In the genomic region with DNA sequence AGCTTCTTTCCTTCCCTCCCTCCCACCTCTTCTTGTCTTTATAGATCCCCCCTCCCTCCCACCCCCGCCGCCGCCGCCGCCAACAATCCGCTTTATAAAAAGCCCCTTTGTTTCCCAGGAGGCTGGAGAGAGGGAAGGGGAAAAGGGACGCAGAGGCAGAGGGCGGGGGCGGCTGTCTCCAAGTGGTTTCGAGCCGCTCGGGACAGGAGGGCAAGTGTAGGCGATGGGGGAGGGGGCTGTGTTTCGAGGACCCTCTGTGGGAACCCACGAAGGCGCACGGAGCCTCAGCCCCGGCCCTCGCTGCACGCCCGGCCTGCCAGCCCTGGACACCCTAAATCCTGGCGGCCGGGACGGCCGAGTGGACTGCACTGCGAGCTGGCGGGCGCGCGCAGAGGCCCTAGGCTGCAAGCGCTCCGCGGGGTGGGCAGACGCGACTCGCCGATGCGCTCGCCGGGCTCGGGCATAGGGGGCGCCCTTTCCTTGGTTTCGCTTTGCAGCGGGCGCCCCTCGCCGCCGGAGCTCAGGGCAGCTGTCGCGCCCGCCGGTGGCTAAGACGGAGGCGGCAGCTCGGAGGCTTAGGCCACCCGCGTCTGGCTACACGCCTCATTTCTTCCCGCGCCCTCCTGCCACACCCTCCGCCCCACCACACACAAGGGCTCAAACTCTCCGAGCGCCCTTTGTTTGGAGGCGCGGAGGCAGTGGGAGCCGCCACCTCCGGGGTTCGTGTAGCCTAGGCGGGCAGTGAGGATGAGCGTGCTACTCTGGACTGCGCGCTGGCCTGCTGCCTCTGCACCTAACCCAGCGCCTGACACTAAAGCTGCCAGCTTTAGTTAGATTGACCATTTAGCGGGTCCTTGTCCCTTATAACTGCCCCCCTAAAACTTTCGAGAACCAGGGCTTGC, we compare ENCODE assay signal across 1 cellular context.
TF ChIP-seq lines count a peak whose summit lies in the region.

No MANE protein-coding gene starts in this region.

TF ChIP-seq in HEK293, 187 proteins besides CTCF, POLR2A, EP300 and RAD21 (continued from another document and continues in another):
- peak; percentile 69 for TF ChIP-seq ZBTB10 (tag by site-specific recombination; IDR thresholded peaks at IDR 0.05)
- peak; percentile 61; the same call in 1 of the 2 replicates for TF ChIP-seq INSM2 (tag by site-specific recombination; IDR thresholded peaks at IDR 0.05)
- TF ChIP-seq KLF10 (tag by site-specific recombination; IDR thresholded peaks at IDR 0.05): peak; percentile 70; the same call in 1 of the 2 replicates
- peak; percentile 74 for TF ChIP-seq ZBTB7A (tag by site-specific recombination; IDR thresholded peaks at IDR 0.05; ENCODE audit: low read depth)
- TF ChIP-seq ZSCAN30 (tag by site-specific recombination; IDR thresholded peaks at IDR 0.05): peak; percentile 66; the same call in 1 of the 2 replicates
- peak; percentile 37; the same call in 1 of the 2 replicates for TF ChIP-seq ZNF391 (tag by site-specific recombination; IDR thresholded peaks at IDR 0.05; ENCODE audit: borderline replicate concordance, low read depth)
- TF ChIP-seq KLF16 (tag by site-specific recombination; IDR thresholded peaks at IDR 0.05): peak; percentile 47; the same call in 1 of the 2 replicates
- peak; percentile 22; the same call in 1 of the 2 replicates for TF ChIP-seq SP3 (tag by site-specific recombination; IDR thresholded peaks at IDR 0.05)
- 0 out of 2 replicates have a peak, but pooled peaks have one; percentile 44 for TF ChIP-seq SP7 (tag by site-specific recombination; IDR thresholded peaks at IDR 0.05)
- 0 out of 2 replicates have a peak, but pooled peaks have one; percentile 16 for TF ChIP-seq ZBTB11 (tag by site-specific recombination; conservative IDR thresholded peaks at IDR 0.05; ENCODE audit: low read depth)
- TF ChIP-seq TRIM28 (IDR thresholded peaks at IDR 0.05; ENCODE audit: borderline replicate concordance, low read length): no peak
- peak; percentile 76 for TF ChIP-seq EGR2 (tag by site-specific recombination; IDR thresholded peaks at IDR 0.05; ENCODE audit: low read depth)
- TF ChIP-seq KLF9 (tag by site-specific recombination; IDR thresholded peaks at IDR 0.05; ENCODE audit: low read depth): peak; percentile 38; the same call in 1 of the 2 replicates
- TF ChIP-seq ZNF600 (tag by site-specific recombination; IDR thresholded peaks at IDR 0.05): peak; percentile 50; the same call in 1 of the 2 replicates
- TF ChIP-seq ZNF658 (tag by site-specific recombination; IDR thresholded peaks at IDR 0.05): no peak
- TF ChIP-seq PRDM10 (tag by site-specific recombination; IDR thresholded peaks at IDR 0.05): peak; percentile 39; the same call in 1 of the 2 replicates
- TF ChIP-seq REST (tag by site-specific recombination; IDR thresholded peaks at IDR 0.05): 0 out of 2 replicates have a peak, but pooled peaks have one; percentile 43
- TF ChIP-seq, protein P1, sequence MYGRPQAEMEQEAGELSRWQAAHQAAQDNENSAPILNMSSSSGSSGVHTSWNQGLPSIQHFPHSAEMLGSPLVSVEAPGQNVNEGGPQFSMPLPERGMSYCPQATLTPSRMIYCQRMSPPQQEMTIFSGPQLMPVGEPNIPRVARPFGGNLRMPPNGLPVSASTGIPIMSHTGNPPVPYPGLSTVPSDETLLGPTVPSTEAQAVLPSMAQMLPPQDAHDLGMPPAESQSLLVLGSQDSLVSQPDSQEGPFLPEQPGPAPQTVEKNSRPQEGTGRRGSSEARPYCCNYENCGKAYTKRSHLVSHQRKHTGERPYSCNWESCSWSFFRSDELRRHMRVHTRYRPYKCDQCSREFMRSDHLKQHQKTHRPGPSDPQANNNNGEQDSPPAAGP (tag by site-specific recombination; IDR thresholded peaks at IDR 0.05): peak; percentile 62; the same call in 1 of the 2 replicates
- 0 out of 2 replicates have a peak, but pooled peaks have one; percentile 27 for TF ChIP-seq ZFP69B (tag by site-specific recombination; IDR thresholded peaks at IDR 0.05)
- peak; percentile 55; the same call in 1 of the 2 replicates for TF ChIP-seq ZBTB48 (tag by site-specific recombination; IDR thresholded peaks at IDR 0.05)
- TF ChIP-seq YY1 (tag by site-specific recombination; IDR thresholded peaks at IDR 0.05): 0 out of 2 replicates have a peak, but pooled peaks have one; percentile 13
- TF ChIP-seq GLI4 (tag by site-specific recombination; IDR thresholded peaks at IDR 0.05): 0 out of 2 replicates have a peak, but pooled peaks have one; percentile 13
- TF ChIP-seq, protein P2, sequence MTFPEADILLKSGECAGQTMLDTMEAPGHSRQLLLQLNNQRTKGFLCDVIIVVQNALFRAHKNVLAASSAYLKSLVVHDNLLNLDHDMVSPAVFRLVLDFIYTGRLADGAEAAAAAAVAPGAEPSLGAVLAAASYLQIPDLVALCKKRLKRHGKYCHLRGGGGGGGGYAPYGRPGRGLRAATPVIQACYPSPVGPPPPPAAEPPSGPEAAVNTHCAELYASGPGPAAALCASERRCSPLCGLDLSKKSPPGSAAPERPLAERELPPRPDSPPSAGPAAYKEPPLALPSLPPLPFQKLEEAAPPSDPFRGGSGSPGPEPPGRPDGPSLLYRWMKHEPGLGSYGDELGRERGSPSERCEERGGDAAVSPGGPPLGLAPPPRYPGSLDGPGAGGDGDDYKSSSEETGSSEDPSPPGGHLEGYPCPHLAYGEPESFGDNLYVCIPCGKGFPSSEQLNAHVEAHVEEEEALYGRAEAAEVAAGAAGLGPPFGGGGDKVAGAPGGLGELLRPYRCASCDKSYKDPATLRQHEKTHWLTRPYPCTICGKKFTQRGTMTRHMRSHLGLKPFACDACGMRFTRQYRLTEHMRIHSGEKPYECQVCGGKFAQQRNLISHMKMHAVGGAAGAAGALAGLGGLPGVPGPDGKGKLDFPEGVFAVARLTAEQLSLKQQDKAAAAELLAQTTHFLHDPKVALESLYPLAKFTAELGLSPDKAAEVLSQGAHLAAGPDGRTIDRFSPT (tag by site-specific recombination; IDR thresholded peaks at IDR 0.05): peak; percentile 78
- TF ChIP-seq ZNF76 (tag by site-specific recombination; IDR thresholded peaks at IDR 0.05; ENCODE audit: borderline replicate concordance, low read depth): peak; percentile 49; the same call in 1 of the 2 replicates
- TF ChIP-seq ZXDB (tag by site-specific recombination; IDR thresholded peaks at IDR 0.05): 0 out of 2 replicates have a peak, but pooled peaks have one; percentile 16
- peak; percentile 62 for TF ChIP-seq GLIS1 (tag by site-specific recombination; IDR thresholded peaks at IDR 0.05)
- TF ChIP-seq ZNF530 (tag by site-specific recombination; IDR thresholded peaks at IDR 0.05; ENCODE audit: low read depth): no peak
- TF ChIP-seq HOXD13 (CRISPR knock-in tag; IDR thresholded peaks at IDR 0.05; ENCODE audit: borderline replicate concordance): no peak
- TF ChIP-seq KLF8 (tag by site-specific recombination; IDR thresholded peaks at IDR 0.05): peak; percentile 79; the same call in 1 of the 2 replicates
